Comparison of ENCODE assay signal across 26 cellular contexts in genomic region chr11:102842930-102843329, GRCh38. TPM values are rescaled to one million over a fixed set of nuclear protein-coding genes. Genes with fewer than 3 reads are reported as not detected.
"Had no signal": no experiment of that assay in that cellular context is flagged by ENCODE, and none has a peak within 500 bp of the region (broad histone marks: within the 10 kb centered on the region; RNA-seq: fewer than 3 reads in every experiment).

No MANE protein-coding gene starts in this region.

- H3K4me3 Mint-ChIP-seq: naive B cell; nephron; stimulated activated memory B cell treated with anti-CD40 and anti-IgM and Interleukin-4, amounts not matched to agents 10 μg/mL and 1 μg/mL and 100 μg/mL, for 72 hours; stimulated activated naive CD8-positive, alpha-beta T cell treated with anti-CD3 and anti-CD28 coated beads, Interleukin-15, Interleukin-2, amounts not matched to agents 100 ng/mL and 50 ng/mL, for 24 hours had no signal

- DNase-seq: cortex of kidney; dorsolateral prefrontal cortex; effector memory CD4-positive, alpha-beta T cell; left colon; left ventricle myocardium superior; mesendoderm; naive B cell; psoas muscle; retina; spleen; stimulated activated CD4-positive, alpha-beta T cell treated with anti-CD3 and anti-CD28 coated beads, Interleukin-15, amount 100 ng/mL, for 24 hours; stimulated activated CD4-positive, alpha-beta T cell treated with anti-CD3 and anti-CD28 coated beads, Interleukin-1b, Interleukin-23, amount 100 ng/mL, for 48 hours; stimulated activated CD4-positive, alpha-beta T cell treated with anti-CD3 and anti-CD28 coated beads, Interleukin-4, amount 100 ng/mL, for 24 hours; tibial artery; upper lobe of right lung had no signal

- H3K9me3 Mint-ChIP-seq: nephron; stimulated activated naive CD8-positive, alpha-beta T cell treated with anti-CD3 and anti-CD28 coated beads, Interleukin-15, Interleukin-2, amounts not matched to agents 100 ng/mL and 50 ng/mL, for 24 hours had no signal

- H3K9me3 ChIP-seq: psoas muscle, spleen, tibial artery, upper lobe of right lung had no signal

- H3K4me3 ChIP-seq: dorsolateral prefrontal cortex, lung, psoas muscle, spleen, tibial artery, upper lobe of right lung had no signal

- H3K27me3 Mint-ChIP-seq: stimulated activated memory B cell treated with anti-CD40 and anti-IgM and Interleukin-4, amounts not matched to agents 10 μg/mL and 1 μg/mL and 100 μg/mL, for 72 hours had no signal

- H3K36me3 Mint-ChIP-seq: naive B cell; stimulated activated memory B cell treated with anti-CD40 and anti-IgM and Interleukin-4, amounts not matched to agents 10 μg/mL and 1 μg/mL and 100 μg/mL, for 72 hours had no signal

- H3K27ac ChIP-seq: dorsolateral prefrontal cortex, foreskin keratinocyte, psoas muscle, spleen, tibial artery, upper lobe of right lung had no signal

- ATAC-seq: esophagus mucosa; left colon; left ventricle myocardium superior; psoas muscle; sciatic nerve; stimulated activated memory B cell treated with anti-CD40 and anti-IgM and Interleukin-4, amounts not matched to agents 10 μg/mL and 1 μg/mL and 100 μg/mL, for 72 hours; upper lobe of right lung had no signal

- H3K36me3 ChIP-seq: spleen, tibial artery, upper lobe of right lung had no signal

- H3K27ac Mint-ChIP-seq: naive B cell; nephron; stimulated activated memory B cell treated with anti-CD40 and anti-IgM and Interleukin-4, amounts not matched to agents 10 μg/mL and 1 μg/mL and 100 μg/mL, for 72 hours; stimulated activated naive CD8-positive, alpha-beta T cell treated with anti-CD3 and anti-CD28 coated beads, Interleukin-15, Interleukin-2, amounts not matched to agents 100 ng/mL and 50 ng/mL, for 24 hours had no signal

- H3K4me1 ChIP-seq: psoas muscle, spleen, tibial artery, upper lobe of right lung had no signal

- H3K4me1 Mint-ChIP-seq: naive B cell; stimulated activated memory B cell treated with anti-CD40 and anti-IgM and Interleukin-4, amounts not matched to agents 10 μg/mL and 1 μg/mL and 100 μg/mL, for 72 hours had no signal

- H3K27me3 ChIP-seq: foreskin keratinocyte, tibial artery, upper lobe of right lung had no signal

RNA-seq across cellular contexts. Expression of gene MMP3, which starts 0.5 kb away (rescaled TPM):
- total RNA-seq: kidney epithelial cell, left ventricle myocardium superior, omental fat pad, skeletal muscle tissue, spleen, temporal lobe, upper lobe of right lung had no signal

RNA-seq across cellular contexts. Expression of gene MMP12, which starts 31.9 kb away (rescaled TPM):
- total RNA-seq: dorsolateral prefrontal cortex, foreskin keratinocyte, kidney epithelial cell, left ventricle myocardium superior, psoas muscle, skeletal muscle tissue, temporal lobe had no signal

RNA-seq across cellular contexts. Expression of gene MMP1, which starts 45.0 kb away (rescaled TPM):
- total RNA-seq: dorsolateral prefrontal cortex, left ventricle myocardium superior, omental fat pad, temporal lobe had no signal
